21 cellular contexts compared by ENCODE assay signal in the genomic region with DNA sequence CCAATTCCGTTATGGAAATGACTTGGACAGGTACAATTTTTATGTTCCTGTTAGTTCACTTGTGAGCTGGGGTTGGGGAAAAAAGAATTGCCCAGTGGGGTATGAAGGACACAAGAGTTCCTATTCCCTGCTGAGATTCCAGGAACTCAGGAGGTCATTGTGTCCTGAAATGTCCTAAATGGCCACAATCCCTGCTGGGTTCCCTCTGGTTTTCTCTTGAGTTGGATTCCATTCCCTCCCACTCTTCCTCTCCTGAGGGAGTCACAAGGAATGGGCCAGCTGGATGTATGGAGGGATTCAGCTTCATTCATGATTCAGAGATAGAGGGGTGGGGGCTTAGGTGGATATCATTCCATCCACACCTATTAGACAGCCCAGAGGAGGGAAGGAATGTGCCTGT. TPM values are rescaled to one million over a fixed set of nuclear protein-coding genes. Genes with fewer than 3 reads are reported as not detected.
DNase-seq lines count a peak whose midpoint lies in the region; ATAC-seq, FAIRE-seq and TF ChIP-seq lines count a peak whose summit lies in the region.
"Had no signal": no experiment of that assay in that cellular context is flagged by ENCODE, and none has a peak within 500 bp of the region (broad histone marks: within the 10 kb centered on the region; RNA-seq: fewer than 3 reads in every experiment).

No MANE protein-coding gene starts in this region.

- WGBS in H1 (ENCODE audit: extremely low coverage in 1 of 2, insufficient coverage in 1 of 2, insufficient read length in 1 of 2, insufficient replicate concordance in 2 of 2, low coverage in 1 of 2, low lambda C conversion rate in 2 of 2, missing lambda C conversion rate in 1 of 2), 2 experiments, result 67% methylated on average over 1 of the region's 1 CpG; no CpG with 5 or more reads in 1 of the 2 experiments

- peak; percentile 32 for DNase-seq in activated CD4-positive, alpha-beta T cell treated with anti-CD3 and anti-CD28 coated beads, Interleukin-2, amount 10 ng/mL, durations not matched to agents 24 days and 14 days
- DNase-seq in activated CD4-positive, alpha-beta T cell treated with anti-CD3 and anti-CD28 coated beads for 36 hours, result no peak
- no peak for DNase-seq in H1 (ENCODE audit: low read depth in 1 of 2, low spot score in 2 of 2)
- DNase-seq in A172 (ENCODE audit: low spot score), result no peak
- DNase-seq in left ventricle myocardium inferior, result no peak
- DNase-seq: AML-193; Caco-2; CD8-positive, alpha-beta memory T cell; DND-41; GF-D8; GOT3; HCEC 1CT; HFFc6; Karpas-422 had no signal

- H3K4me1 ChIP-seq in H1 (replicated peaks in 1 of 4; ENCODE audit: control insufficient read depth in 3 of 4, insufficient read depth in 4 of 4, low read length in 3 of 4) (peaks cover 12 to 23% (median 20%) of the 10 kb centered on the region in 4 experiments), iPS-20b (ENCODE audit: insufficient read depth, low read length) (peaks cover 39% of the 10 kb centered on the region; the same call in 1 of the 2 replicates), left ventricle myocardium inferior (no peaks in the 10 kb centered on the region)
- H3K4me1 ChIP-seq: BLaER1, Caco-2 had no signal

- no peak for TF ChIP-seq RAD21 in H1 (IDR thresholded peaks at IDR 0.05 in 1 of 2, conservative IDR thresholded peaks at IDR 0.05 in 1 of 2; ENCODE audit: low read depth in 2 of 2, low read length in 2 of 2)

- H3K27ac Mint-ChIP-seq in activated CD4-positive, alpha-beta T cell treated with anti-CD3 and anti-CD28 coated beads, Interleukin-2, amount 10 ng/mL, durations not matched to agents 24 days and 14 days, result no peak overlapping the region
- H3K27ac Mint-ChIP-seq in activated CD4-positive, alpha-beta T cell treated with anti-CD3 and anti-CD28 coated beads for 36 hours, result no peak overlapping the region
- H3K27ac Mint-ChIP-seq: HFFc6 had no signal

- peaks cover 48% of the 10 kb centered on the region for H3K27me3 Mint-ChIP-seq in activated CD4-positive, alpha-beta T cell treated with anti-CD3 and anti-CD28 coated beads, Interleukin-2, amount 10 ng/mL, durations not matched to agents 24 days and 14 days
- peaks cover 34% of the 10 kb centered on the region for H3K27me3 Mint-ChIP-seq in activated CD4-positive, alpha-beta T cell treated with anti-CD3 and anti-CD28 coated beads for 36 hours

- no peak overlapping the region for H4K8ac ChIP-seq in H1 (ENCODE audit: extremely low read depth, insufficient read depth, low read length)

- H3K9me3 ChIP-seq in H1 (ENCODE audit: insufficient read depth in 2 of 2, low read depth in 1 of 2, low read length in 1 of 2), result peaks cover 5 to 6% of the 10 kb centered on the region in 2 experiments; a peak in 1 of 4 replicates
- H3K9me3 ChIP-seq in iPS-20b (ENCODE audit: insufficient read depth, low read depth, low read length), result peaks cover 6% of the 10 kb centered on the region; the same call in 1 of the 2 replicates
- H3K9me3 ChIP-seq in left ventricle myocardium inferior (replicated peaks), result no peaks in the 10 kb centered on the region
- H3K9me3 ChIP-seq: Caco-2 had no signal

- no peaks in the 10 kb centered on the region for H3K36me3 Mint-ChIP-seq in activated CD4-positive, alpha-beta T cell treated with anti-CD3 and anti-CD28 coated beads, Interleukin-2, amount 10 ng/mL, durations not matched to agents 24 days and 14 days (ENCODE audit: low read depth)
- H3K36me3 Mint-ChIP-seq in activated CD4-positive, alpha-beta T cell treated with anti-CD3 and anti-CD28 coated beads for 36 hours (ENCODE audit: low read depth), result no peaks in the 10 kb centered on the region
- H3K36me3 Mint-ChIP-seq: CD8-positive, alpha-beta memory T cell had no signal

- FAIRE-seq in H1 (lab: Jason Lieb, UNC), result peak; percentile 39
- FAIRE-seq: K562 had no signal

- no peaks in the 10 kb centered on the region for H3K9me3 Mint-ChIP-seq in activated CD4-positive, alpha-beta T cell treated with anti-CD3 and anti-CD28 coated beads, Interleukin-2, amount 10 ng/mL, durations not matched to agents 24 days and 14 days
- H3K9me3 Mint-ChIP-seq in activated CD4-positive, alpha-beta T cell treated with anti-CD3 and anti-CD28 coated beads for 36 hours (ENCODE audit: low read depth), result no peaks in the 10 kb centered on the region
- H3K9me3 Mint-ChIP-seq: HFFc6 had no signal

- H3K79me2 ChIP-seq in H1 (ENCODE audit: control insufficient read depth in 1 of 2, insufficient read depth in 2 of 2, low read length in 2 of 2), result no peaks in the 10 kb centered on the region

- H3K4me3 ChIP-seq in H1 (ENCODE audit: extremely low read depth in 1 of 4, insufficient read depth in 2 of 4, low read depth in 3 of 4, low read length in 4 of 4) (peak overlapping the region in 1 of 4 experiments; percentile 25; a peak in 1 of 8 replicates), iPS-20b (ENCODE audit: low read length) (peak overlapping the region; percentile 30), left ventricle myocardium inferior (no peak overlapping the region)
- H3K4me3 ChIP-seq: BLaER1, K562 had no signal

- H3K4me1 Mint-ChIP-seq in activated CD4-positive, alpha-beta T cell treated with anti-CD3 and anti-CD28 coated beads, Interleukin-2, amount 10 ng/mL, durations not matched to agents 24 days and 14 days, result no peaks in the 10 kb centered on the region
- H3K4me1 Mint-ChIP-seq in activated CD4-positive, alpha-beta T cell treated with anti-CD3 and anti-CD28 coated beads for 36 hours, result no peaks in the 10 kb centered on the region
- H3K4me1 Mint-ChIP-seq: CD8-positive, alpha-beta memory T cell had no signal

- CTCF ChIA-PET in activated CD4-positive, alpha-beta T cell treated with anti-CD3 and anti-CD28 coated beads for 36 hours (lab: Charles Lee), result interaction anchor here (0.6 to 1.9 kb wide), 4 partner anchors 9 to 386 kb away, joined by 3 to 6 read pairs (median 4); no protein-coding TSS in a partner anchor
- CTCF ChIA-PET in H1 (lab: Charles Lee; ENCODE audit: partially characterized antibody), result interaction anchor here (1.0 to 7.4 kb wide), 5 partner anchors 9 to 90 kb away, joined by 3 to 88 read pairs (median 5); no protein-coding TSS in a partner anchor

- no peaks in the 10 kb centered on the region; a peak in 1 of 8 replicates for H3K36me3 ChIP-seq in H1 (ENCODE audit: control insufficient read depth in 2 of 4, insufficient read depth in 4 of 4, low read length in 3 of 4)
- H3K36me3 ChIP-seq in iPS-20b (ENCODE audit: insufficient read depth, low read depth, low read length), result no peaks in the 10 kb centered on the region
- H3K36me3 ChIP-seq in left ventricle myocardium inferior, result no peaks in the 10 kb centered on the region
- H3K36me3 ChIP-seq: BLaER1 had no signal

- H4K20me1 ChIP-seq in H1 (replicated peaks in 1 of 2; ENCODE audit: control insufficient read depth in 1 of 2, insufficient read depth in 2 of 2, low read length in 2 of 2), result no peaks in the 10 kb centered on the region
- H4K20me1 ChIP-seq: BLaER1 had no signal

- H2BK20ac ChIP-seq in H1 (ENCODE audit: low read length), result peak overlapping the region; percentile 80; the same call in 1 of the 2 replicates

- H3K56ac ChIP-seq in H1 (replicated peaks; ENCODE audit: insufficient read length, low read depth, low read length), result no peak overlapping the region

- H2BK5ac ChIP-seq in H1 (ENCODE audit: low read depth, low read length), result peak overlapping the region; percentile 98; the same call in 1 of the 2 replicates

- no peak for ATAC-seq in activated CD4-positive, alpha-beta T cell treated with anti-CD3 and anti-CD28 coated beads for 36 hours
- ATAC-seq in GM18858 (IDR thresholded peaks at IDR 0.05; ENCODE audit: unreplicated experiment) (no peak), GM21381 (IDR thresholded peaks at IDR 0.05; ENCODE audit: unreplicated experiment) (no peak)
- ATAC-seq: K562 had no signal

- intact Hi-C loops in activated CD4-positive, alpha-beta T cell treated with anti-CD3 and anti-CD28 coated beads, Interleukin-2, amount 10 ng/mL, durations not matched to agents 24 days and 14 days (cut with micrococcal nuclease), result no loop called here
- intact Hi-C loops in activated CD4-positive, alpha-beta T cell treated with anti-CD3 and anti-CD28 coated beads for 36 hours (cut with DNase I, micrococcal nuclease), result no loop called here
- intact Hi-C loops in left ventricle myocardium inferior (cut with micrococcal nuclease), result no loop called here

- H3K79me1 ChIP-seq in H1 (ENCODE audit: low read depth, low read length), result no peaks in the 10 kb centered on the region

- no peak overlapping the region for H2AFZ ChIP-seq in H1 (ENCODE audit: low read length)

- TF ChIP-seq POLR2A in H1 (IDR thresholded peaks at IDR 0.05; ENCODE audit: control extremely low read depth in 1 of 2, low read depth in 2 of 2, low read length in 2 of 2), result no peak

- TF ChIP-seq CTCF in H1 (IDR thresholded peaks at IDR 0.05; ENCODE audit: control extremely low read depth in 1 of 3, insufficient read depth in 1 of 3, low read depth in 1 of 3, low read length in 3 of 3) (no peak), left ventricle myocardium inferior (IDR thresholded peaks at IDR 0.05; ENCODE audit: borderline replicate concordance) (no peak)

- H2BK15ac ChIP-seq in H1 (ENCODE audit: low read length), result no peak overlapping the region

- no peak overlapping the region for H3K23ac ChIP-seq in H1 (ENCODE audit: insufficient read length)

- peaks cover 2% of the 10 kb centered on the region; the same call in 1 of the 2 replicates for H3K23me2 ChIP-seq in H1 (ENCODE audit: low read depth, low read length)

- H3K27ac ChIP-seq in H1 (ENCODE audit: low read depth, low read length), result no peak overlapping the region
- peak overlapping the region; percentile 39 for H3K27ac ChIP-seq in iPS-20b (ENCODE audit: low read length)
- no peak overlapping the region for H3K27ac ChIP-seq in left ventricle myocardium inferior (replicated peaks)
- H3K27ac ChIP-seq: 22Rv1, BLaER1 had no signal

- peak overlapping the region; percentile 73 for H3K14ac ChIP-seq in H1 (ENCODE audit: insufficient read length)

- H3K9ac ChIP-seq in H1 (replicated peaks in 1 of 4; ENCODE audit: extremely low read depth in 1 of 4, low read depth in 3 of 4, low read length in 3 of 4) (no peak overlapping the region), iPS-20b (ENCODE audit: low read depth, low read length) (peak overlapping the region; percentile 21; the same call in 1 of the 2 replicates)
- H3K9ac ChIP-seq: BLaER1 had no signal

- H3K4ac ChIP-seq in H1 (replicated peaks; ENCODE audit: insufficient read length, low read depth, low read length), result peak overlapping the region; percentile 89

- no peak overlapping the region for H3K4me3 Mint-ChIP-seq in activated CD4-positive, alpha-beta T cell treated with anti-CD3 and anti-CD28 coated beads, Interleukin-2, amount 10 ng/mL, durations not matched to agents 24 days and 14 days
- no peak overlapping the region for H3K4me3 Mint-ChIP-seq in activated CD4-positive, alpha-beta T cell treated with anti-CD3 and anti-CD28 coated beads for 36 hours
- H3K4me3 Mint-ChIP-seq: CD8-positive, alpha-beta memory T cell; HFFc6 had no signal

- H3K4me2 ChIP-seq in H1 (ENCODE audit: insufficient read depth in 1 of 2, low read depth in 2 of 2, low read length in 2 of 2), result peak overlapping the region; percentile 54 to 61
- H3K4me2 ChIP-seq: BLaER1 had no signal

- peak overlapping the region; percentile 65 for H3K18ac ChIP-seq in H1 (ENCODE audit: extremely low read depth, low read length)

- peak overlapping the region; percentile 81 for H2BK120ac ChIP-seq in H1 (replicated peaks; ENCODE audit: low read depth, low read length)

- POLR2A ChIA-PET in activated CD4-positive, alpha-beta T cell treated with anti-CD3 and anti-CD28 coated beads for 36 hours (lab: Charles Lee), result no interaction called here
- POLR2A ChIA-PET in H1 (lab: Charles Lee; ENCODE audit: partially characterized antibody), result no interaction called here

- H4K5ac ChIP-seq in H1 (ENCODE audit: insufficient read length, low read depth, low read length), result peak overlapping the region; percentile 35

- TF ChIP-seq EP300 in H1 (IDR thresholded peaks at IDR 0.05; ENCODE audit: borderline replicate concordance in 1 of 2, low read depth in 2 of 2, low read length in 2 of 2), result no peak

- H3K27me3 ChIP-seq in H1 (replicated peaks in 1 of 4; ENCODE audit: control insufficient read depth in 3 of 4, extremely low read depth in 1 of 4, insufficient read depth in 3 of 4, low read length in 3 of 4) (no peaks in the 10 kb centered on the region; a peak in 1 of 7 replicates), iPS-20b (ENCODE audit: insufficient read depth, low read length) (no peaks in the 10 kb centered on the region), left ventricle myocardium inferior (ENCODE audit: low read depth) (peaks cover 97% of the 10 kb centered on the region)
- H3K27me3 ChIP-seq: BLaER1 had no signal

- peak overlapping the region; percentile 92 for H4K91ac ChIP-seq in H1 (replicated peaks; ENCODE audit: insufficient read length, low read length)

- H2AK5ac ChIP-seq in H1 (ENCODE audit: low read depth, low read length), result peak overlapping the region; percentile 91

- H2BK12ac ChIP-seq in H1 (ENCODE audit: low read depth, low read length), result peak overlapping the region; percentile 99

RNA-seq across cellular contexts. Expression of a gene that starts 34.5 kb away (rescaled TPM):
- not detected in 2 replicates for total RNA-seq in activated CD4-positive, alpha-beta T cell treated with anti-CD3 and anti-CD28 coated beads, Interleukin-2, amount 10 ng/mL, durations not matched to agents 24 days and 14 days
- total RNA-seq in activated CD4-positive, alpha-beta T cell treated with anti-CD3 and anti-CD28 coated beads for 36 hours, result not detected
- total RNA-seq in H1 (2021; fragmentation: NEBNext Ultra II Directional; extraction: Animal tissue kit (Norgen Biotek cat#: 25700)), result not detected in 2 replicates
- not detected in 2 replicates for polyA plus RNA-seq in H1 (2011; rRNA removed)
- polyA plus RNA-seq in H1 (2011; cell fraction: cytosol; rRNA removed), result not detected
- polyA plus RNA-seq in H1 (2011; cell fraction: nucleus; rRNA removed), result not detected
- not detected in 4 replicates for polyA plus RNA-seq in H1 (2012, experiment 1 of 2)
- not detected for polyA plus RNA-seq in H1 (2012, experiment 2 of 2)
- polyA plus RNA-seq in H1 (2013, experiment 1 of 2), result not detected
- not detected for polyA plus RNA-seq in H1 (2013, experiment 2 of 2)
- not detected in 2 replicates for polyA minus RNA-seq in H1 (2011; rRNA and poly(A)+ RNA removed)
- not detected for polyA minus RNA-seq in H1 (2011; cell fraction: cytosol; rRNA and poly(A)+ RNA removed)
- not detected for polyA minus RNA-seq in H1 (2011; cell fraction: nucleus; rRNA and poly(A)+ RNA removed)
- total RNA-seq in A172 (2014; rRNA removed; shearing (Covaris generic)), result not detected in 2 replicates
- not detected for total RNA-seq in left ventricle myocardium inferior
- total RNA-seq: Caco-2; CD8-positive, alpha-beta memory T cell; HFFc6; HT-29; K562 had no signal
- polyA plus RNA-seq: CD8-positive, alpha-beta memory T cell; K562 had no signal

RNA-seq across cellular contexts. Expression of a gene that starts 48.0 kb away (rescaled TPM):
- not detected in 2 replicates for total RNA-seq in activated CD4-positive, alpha-beta T cell treated with anti-CD3 and anti-CD28 coated beads, Interleukin-2, amount 10 ng/mL, durations not matched to agents 24 days and 14 days
- total RNA-seq in activated CD4-positive, alpha-beta T cell treated with anti-CD3 and anti-CD28 coated beads for 36 hours, result not detected
- total RNA-seq in H1 (2021; fragmentation: NEBNext Ultra II Directional; extraction: Animal tissue kit (Norgen Biotek cat#: 25700)), result not detected in 2 replicates
- not detected in 2 replicates for polyA plus RNA-seq in H1 (2011; rRNA removed)
- not detected for polyA plus RNA-seq in H1 (2011; cell fraction: cytosol; rRNA removed)
- polyA plus RNA-seq in H1 (2011; cell fraction: nucleus; rRNA removed), result not detected
- polyA plus RNA-seq in H1 (2012, experiment 1 of 2), result not detected in 4 replicates
- polyA plus RNA-seq in H1 (2012, experiment 2 of 2), result not detected
- polyA plus RNA-seq in H1 (2013, experiment 1 of 2), result not detected
- not detected for polyA plus RNA-seq in H1 (2013, experiment 2 of 2)
- polyA minus RNA-seq in H1 (2011; rRNA and poly(A)+ RNA removed), result not detected in 2 replicates
- polyA minus RNA-seq in H1 (2011; cell fraction: cytosol; rRNA and poly(A)+ RNA removed), result not detected
- not detected for polyA minus RNA-seq in H1 (2011; cell fraction: nucleus; rRNA and poly(A)+ RNA removed)
- total RNA-seq in A172 (2014; rRNA removed; shearing (Covaris generic)), result not detected in 2 replicates
- total RNA-seq in left ventricle myocardium inferior, result not detected
- total RNA-seq: Caco-2; CD8-positive, alpha-beta memory T cell; HFFc6; HT-29; K562 had no signal
- polyA plus RNA-seq: CD8-positive, alpha-beta memory T cell; K562 had no signal
